Comparison of ENCODE assay signal across 10 cellular contexts in genomic region chr2:239025081-239025801, GRCh38.
A peak's percentile ranks its signal among the peaks of the same experiment; 100 is the strongest.
DNase-seq lines count a peak whose midpoint lies in the region; ATAC-seq and TF ChIP-seq lines count a peak whose summit lies in the region.
"Had no signal": no experiment of that assay in that cellular context is flagged by ENCODE, and none has a peak within 500 bp of the region (broad histone marks: within the 10 kb centered on the region; RNA-seq: fewer than 3 reads in every experiment).

No MANE protein-coding gene starts in this region.

- WGBS in spleen, 5 donors: 82 to 89% (median 87%) methylated on average over 18 to 20 of the region's 20 CpGs

- ATAC-seq in foreskin keratinocyte (peak; percentile 84), GM21381 (IDR thresholded peaks at IDR 0.05; ENCODE audit: unreplicated experiment) (no peak), HG03025 (IDR thresholded peaks at IDR 0.05; ENCODE audit: low FRiP score, unreplicated experiment) (no peak)

- H3K27me3 ChIP-seq in foreskin keratinocyte (peaks cover 12% of the 10 kb centered on the region), spleen (replicated peaks in 1 of 7) (peaks cover 0 to 71% (median 0%) of the 10 kb centered on the region in 7 donors)

- TF ChIP-seq CTCF in HFF-Myc (IDR thresholded peaks at IDR 0.05; ENCODE audit: low read depth, low read length, missing control alignments): no peak
- no peak for TF ChIP-seq CTCF in foreskin keratinocyte (conservative IDR thresholded peaks at IDR 0.05)
- TF ChIP-seq CTCF in spleen (IDR thresholded peaks at IDR 0.05 in 8 of 11, conservative IDR thresholded peaks at IDR 0.05 in 3 of 11): no peak

- CTCF ChIA-PET in HEK293T (lab: Yijun Ruan, JAX): no interaction called here

- no peak for TF ChIP-seq POLR2A in spleen (IDR thresholded peaks at IDR 0.05)

- DNase-seq in HFF-Myc (ENCODE audit: extremely low read depth, low read depth) (peak; percentile 26), amniotic stem cell (lab: John Stamatoyannopoulos, UW) (peak; percentile 26), foreskin keratinocyte (peak; percentile 56 to 76), spleen (peak; percentile 58), NCI-H1417 treated with DMSO at 0.1 percent for 48 hours (lab: John Stamatoyannopoulos, UW) (no peak), HEK293T (ENCODE audit: extremely low spot score) (no peak)
- DNase-seq: NCI-H2081; stimulated activated CD4-positive, alpha-beta T cell treated with anti-CD3 and anti-CD28 coated beads, Interleukin-2, amount 100 ng/mL, for 24 hours had no signal

- no peak overlapping the region for H3K4me3 ChIP-seq in HFF-Myc (replicated peaks; ENCODE audit: low read depth, low read length)
- H3K4me3 ChIP-seq in spleen: no peak overlapping the region

- intact Hi-C loops in spleen (cut with DNase I; ENCODE audit: low total_unique reads): no loop called here

- no peaks in the 10 kb centered on the region for H3K9me3 ChIP-seq in spleen

- POLR2A ChIA-PET in HEK293T (lab: Yijun Ruan, JAX): no interaction called here

- H3K4me1 ChIP-seq in foreskin keratinocyte (no peaks in the 10 kb centered on the region), spleen (peaks cover 0 to 9% (median 0%) of the 10 kb centered on the region in 6 donors)

- peak overlapping the region; percentile 10 for H3K27ac ChIP-seq in foreskin keratinocyte
- H3K27ac ChIP-seq in spleen: no peak overlapping the region

- H3K36me3 ChIP-seq in spleen: no peaks in the 10 kb centered on the region

TF ChIP-seq in HEK293T, 16 proteins besides CTCF, POLR2A, EP300 and RAD21:
- TF ChIP-seq LEF1 (IDR thresholded peaks at IDR 0.05; ENCODE audit: borderline replicate concordance) (no peak), SP1 (IDR thresholded peaks at IDR 0.05) (no peak), FOXK2 (IDR thresholded peaks at IDR 0.05) (no peak), NFRKB (IDR thresholded peaks at IDR 0.05) (no peak), BHLHE40 (IDR thresholded peaks at IDR 0.05; ENCODE audit: borderline replicate concordance) (no peak), FOXM1 (IDR thresholded peaks at IDR 0.05; ENCODE audit: borderline replicate concordance) (no peak), SUZ12 (IDR thresholded peaks at IDR 0.05) (no peak), TARDBP (IDR thresholded peaks at IDR 0.05) (no peak), ZNF384 (IDR thresholded peaks at IDR 0.05) (no peak), PKNOX1 (IDR thresholded peaks at IDR 0.05) (no peak), ELF4 (IDR thresholded peaks at IDR 0.05) (no peak), CTBP1 (IDR thresholded peaks at IDR 0.05; ENCODE audit: borderline replicate concordance) (no peak), HDGF (IDR thresholded peaks at IDR 0.05; ENCODE audit: borderline replicate concordance) (no peak), L3MBTL2 (conservative IDR thresholded peaks at IDR 0.05) (no peak), FOXA1 (IDR thresholded peaks at IDR 0.05) (no peak), ARNT (IDR thresholded peaks at IDR 0.05) (no peak)

Comparison
In these comparisons a context has a peak if more than half of its experiments do, and no peak if none do; other contexts are left out.
1. DNase-seq: peak in HFF-Myc (single experiment), amniotic stem cell (single experiment), foreskin keratinocyte (2 of 2) and spleen (single experiment); none in NCI-H1417 treated with DMSO at 0.1 percent for 48 hours (single experiment) and HEK293T (single experiment).